8 cellular contexts compared by ENCODE assay signal in genomic region chr6:88474720-88475119, GRCh38.
"Had no signal": no experiment of that assay in that cellular context is flagged by ENCODE, and none has a peak within 500 bp of the region (broad histone marks: within the 10 kb centered on the region; RNA-seq: fewer than 3 reads in every experiment).

No MANE protein-coding gene starts in this region.

- H3K4me1 ChIP-seq: HAP-1 had no signal

- H3K4me3 ChIP-seq: GM23248, HAP-1 had no signal

- H3K9ac ChIP-seq: GM23248 had no signal

- H2AFZ ChIP-seq: GM23248 had no signal

- H3K9me3 ChIP-seq: HAP-1 had no signal

- DNase-seq: GM23248, GOT3, H7, HFFc6, KG1 had no signal

- H3K36me3 ChIP-seq: HAP-1 had no signal

- ATAC-seq: HCT116 had no signal

- H3K27ac ChIP-seq: GM23248, HL-60 had no signal
